ENCODE assay signal across 29 cellular contexts in the genomic region with DNA sequence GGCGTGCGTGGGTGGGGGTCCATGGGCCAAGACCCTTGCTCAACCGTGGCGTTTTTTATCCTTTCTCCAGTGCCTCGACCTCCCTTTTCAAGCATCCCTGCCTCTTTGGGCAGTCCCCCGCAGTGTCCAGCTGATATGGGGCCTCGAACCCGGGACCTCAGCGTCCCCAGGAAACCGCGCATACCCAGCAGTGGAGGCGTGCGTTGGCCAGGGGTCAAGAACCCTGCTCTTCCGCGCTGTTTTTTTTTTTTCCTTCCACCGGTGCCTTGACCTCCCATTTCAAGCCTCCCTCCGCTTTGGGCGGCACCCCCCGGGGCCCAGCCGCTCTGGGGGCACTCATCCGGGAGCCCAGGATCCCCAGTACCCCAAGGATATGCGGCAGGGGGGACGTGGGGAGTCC.
"Had no signal": no experiment of that assay in that cellular context is flagged by ENCODE, and none has a peak within 500 bp of the region (broad histone marks: within the 10 kb centered on the region; RNA-seq: fewer than 3 reads in every experiment).

No MANE protein-coding gene starts in this region.

- H3K9me3 ChIP-seq: colonic mucosa, MG63 had no signal

- H3K27me3 ChIP-seq: ascending aorta, cardiac muscle cell, colonic mucosa, Peyer's patch, SJSA1 had no signal

- DNase-seq: activated CD4-positive, alpha-beta memory T cell treated with anti-CD3 and anti-CD28 coated beads, Interleukin-2, amount 10 ng/mL, durations not matched to agents 7 days and 5 days; activated CD4-positive, alpha-beta T cell treated with anti-CD3 and anti-CD28 coated beads for 1 hour; activated CD4-positive, CD25-positive, alpha-beta regulatory T cell; activated CD8-positive, alpha-beta memory T cell treated with anti-CD3 and anti-CD28 coated beads for 24 hours; activated CD8-positive, alpha-beta memory T cell treated with anti-CD3 and anti-CD28 coated beads, Interleukin-2, amount 10 ng/mL, durations not matched to agents 7 days and 5 days; activated CD8-positive, alpha-beta memory T cell treated with anti-CD3 and anti-CD28 coated beads, Interleukin-2, amount 50 U/mL, for 48 hours; activated effector memory CD4-positive, alpha-beta T cell treated with anti-CD3 and anti-CD28 coated beads, Interleukin-2, amount 50 U/mL, for 16 hours; activated naive CD4-positive, alpha-beta T cell; activated naive CD8-positive, alpha-beta T cell treated with anti-CD3 and anti-CD28 coated beads, Interleukin-2, amount 10 ng/mL, durations not matched to agents 7 days and 5 days; amygdala; colonic mucosa; Karpas-422; MG63; NCI-H1048; NCI-H1436; NCI-H1694; NCI-H2081 treated with DMSO at 0.1 percent for 48 hours; NCI-H226; NCI-H446 treated with DMSO at 0.1 percent for 48 hours; NCI-H69; Peyer's patch; SHP77 treated with DMSO at 0.1 percent for 48 hours; T-helper 1 cell; T-helper 2 cell; T-helper 9 cell had no signal

- H3K4me1 ChIP-seq: ascending aorta, colonic mucosa, Peyer's patch, SJSA1 had no signal

- ATAC-seq: activated CD8-positive, alpha-beta memory T cell treated with anti-CD3 and anti-CD28 coated beads, Interleukin-2, amount 10 ng/mL, durations not matched to agents 7 days and 5 days had no signal

- H3K27ac ChIP-seq: ascending aorta, cardiac muscle cell, colonic mucosa, Peyer's patch, SJSA1, WERI-Rb-1 had no signal

- H3K36me3 ChIP-seq: ascending aorta, cardiac muscle cell, colonic mucosa, MG63, Peyer's patch, SJSA1, WERI-Rb-1 had no signal

- H3K4me3 ChIP-seq: ascending aorta, cardiac muscle cell, colonic mucosa, Peyer's patch, SJSA1 had no signal
